ENCODE assay signal across 22 cellular contexts in genomic region chr13:59547950-59548349, GRCh38.
"Had no signal": no experiment of that assay in that cellular context is flagged by ENCODE, and none has a peak within 500 bp of the region (broad histone marks: within the 10 kb centered on the region; RNA-seq: fewer than 3 reads in every experiment).

No MANE protein-coding gene starts in this region.

- H3K27me3 Mint-ChIP-seq: progenitor cell of endocrine pancreas had no signal

- H3K9me3 ChIP-seq: gastrocnemius medialis had no signal

- H3K4me3 Mint-ChIP-seq: activated CD4-positive, alpha-beta T cell treated with anti-CD3 and anti-CD28 coated beads, Interleukin-2, amount 10 ng/mL, durations not matched to agents 7 days and 5 days; activated CD8-positive, alpha-beta T cell treated with anti-CD3 and anti-CD28 coated beads for 36 hours; activated T-helper 1 cell treated with anti-CD3 and anti-CD28 coated beads, Interleukin-12 subunit alpha, Interleukin-12 subunit beta, Interleukin-2, Interleukin-4 antibody, amounts not matched to agents 30 ng/mL and 10 ng/mL and 1 ng/mL, durations not matched to agents 14 hours and 24 hours and 36 hours; natural killer cell had no signal

- H3K4me1 Mint-ChIP-seq: activated CD4-positive, alpha-beta T cell treated with anti-CD3 and anti-CD28 coated beads, Interleukin-2, amount 10 ng/mL, durations not matched to agents 7 days and 5 days; natural killer cell had no signal

- DNase-seq: activated CD4-positive, alpha-beta T cell treated with anti-CD3 and anti-CD28 coated beads, Interleukin-2, amount 10 ng/mL, durations not matched to agents 7 days and 5 days; activated CD4-positive, CD25-positive, alpha-beta regulatory T cell treated with anti-CD3 and anti-CD28 coated beads, Interleukin-2, amount 50 U/mL, for 72 hours; activated CD8-positive, alpha-beta T cell treated with anti-CD3 and anti-CD28 coated beads for 36 hours; activated gamma-delta T cell; activated naive CD4-positive, alpha-beta T cell treated with anti-CD3 and anti-CD28 coated beads, Interleukin-2, amount 50 U/mL, for 16 hours; anterior cingulate cortex; central memory CD4-positive, alpha-beta T cell; effector memory CD4-positive, alpha-beta T cell; esophagus squamous epithelium; gastrocnemius medialis; hippocampal formation; kidney glomerular epithelial cell; left ventricle myocardium superior; mammary epithelial cell; midbrain; natural killer cell; stimulated activated CD4-positive, alpha-beta T cell treated with anti-CD3 and anti-CD28 coated beads, Interleukin-1b, Interleukin-23, amount 100 ng/mL, for 48 hours; T1000; transverse colon had no signal

- H3K27me3 ChIP-seq: esophagus squamous epithelium, gastrocnemius medialis, transverse colon had no signal

- H3K4me1 ChIP-seq: esophagus squamous epithelium, gastrocnemius medialis, transverse colon had no signal

- H3K27ac Mint-ChIP-seq: activated CD4-positive, alpha-beta T cell treated with anti-CD3 and anti-CD28 coated beads, Interleukin-2, amount 10 ng/mL, durations not matched to agents 7 days and 5 days; activated CD8-positive, alpha-beta T cell treated with anti-CD3 and anti-CD28 coated beads for 36 hours; activated T-helper 1 cell treated with anti-CD3 and anti-CD28 coated beads, Interleukin-12 subunit alpha, Interleukin-12 subunit beta, Interleukin-2, Interleukin-4 antibody, amounts not matched to agents 30 ng/mL and 10 ng/mL and 1 ng/mL, durations not matched to agents 14 hours and 24 hours and 36 hours; natural killer cell; progenitor cell of endocrine pancreas had no signal

- ATAC-seq: activated CD8-positive, alpha-beta T cell treated with anti-CD3 and anti-CD28 coated beads for 36 hours; gastrocnemius medialis; left ventricle myocardium superior; natural killer cell had no signal

- H3K4me3 ChIP-seq: esophagus squamous epithelium, gastrocnemius medialis, skin epidermis, transverse colon had no signal

- H3K36me3 ChIP-seq: esophagus squamous epithelium, gastrocnemius medialis, transverse colon had no signal

- H3K27ac ChIP-seq: esophagus squamous epithelium, gastrocnemius medialis, skin epidermis, transverse colon had no signal
